ENCODE assay signal across 8 cellular contexts in the genomic region with DNA sequence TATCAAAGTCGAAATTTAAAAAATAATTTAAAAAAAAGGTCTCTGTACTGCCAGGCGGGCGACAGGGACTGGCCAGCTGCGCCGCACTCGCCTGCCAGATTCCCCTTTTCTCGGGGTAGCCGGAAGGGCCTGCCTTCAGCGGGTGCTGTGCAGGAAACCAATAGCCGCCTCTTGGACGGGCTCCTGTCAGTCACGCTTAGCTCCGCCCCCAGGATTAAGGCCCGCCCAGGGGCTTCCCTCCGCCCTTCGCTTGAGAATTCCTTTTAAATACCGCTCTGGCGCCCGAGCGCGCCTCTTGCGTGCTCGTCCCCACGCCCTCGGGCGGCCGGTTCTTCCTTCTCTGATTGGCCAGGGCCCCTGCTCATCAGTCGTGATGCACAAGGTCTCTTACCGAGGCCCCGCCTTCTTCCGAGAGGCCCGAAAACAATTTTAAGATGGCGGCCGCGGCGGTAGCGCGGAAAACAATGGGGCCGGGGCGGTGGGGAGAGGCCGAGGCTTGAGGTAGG. TPM values are rescaled to one million over a fixed set of nuclear protein-coding genes. Genes with fewer than 3 reads are reported as not detected.
A peak's percentile ranks its signal among the peaks of the same experiment; 100 is the strongest.
DNase-seq lines count a peak whose midpoint lies in the region; ATAC-seq and TF ChIP-seq lines count a peak whose summit lies in the region.

A gene with protein sequence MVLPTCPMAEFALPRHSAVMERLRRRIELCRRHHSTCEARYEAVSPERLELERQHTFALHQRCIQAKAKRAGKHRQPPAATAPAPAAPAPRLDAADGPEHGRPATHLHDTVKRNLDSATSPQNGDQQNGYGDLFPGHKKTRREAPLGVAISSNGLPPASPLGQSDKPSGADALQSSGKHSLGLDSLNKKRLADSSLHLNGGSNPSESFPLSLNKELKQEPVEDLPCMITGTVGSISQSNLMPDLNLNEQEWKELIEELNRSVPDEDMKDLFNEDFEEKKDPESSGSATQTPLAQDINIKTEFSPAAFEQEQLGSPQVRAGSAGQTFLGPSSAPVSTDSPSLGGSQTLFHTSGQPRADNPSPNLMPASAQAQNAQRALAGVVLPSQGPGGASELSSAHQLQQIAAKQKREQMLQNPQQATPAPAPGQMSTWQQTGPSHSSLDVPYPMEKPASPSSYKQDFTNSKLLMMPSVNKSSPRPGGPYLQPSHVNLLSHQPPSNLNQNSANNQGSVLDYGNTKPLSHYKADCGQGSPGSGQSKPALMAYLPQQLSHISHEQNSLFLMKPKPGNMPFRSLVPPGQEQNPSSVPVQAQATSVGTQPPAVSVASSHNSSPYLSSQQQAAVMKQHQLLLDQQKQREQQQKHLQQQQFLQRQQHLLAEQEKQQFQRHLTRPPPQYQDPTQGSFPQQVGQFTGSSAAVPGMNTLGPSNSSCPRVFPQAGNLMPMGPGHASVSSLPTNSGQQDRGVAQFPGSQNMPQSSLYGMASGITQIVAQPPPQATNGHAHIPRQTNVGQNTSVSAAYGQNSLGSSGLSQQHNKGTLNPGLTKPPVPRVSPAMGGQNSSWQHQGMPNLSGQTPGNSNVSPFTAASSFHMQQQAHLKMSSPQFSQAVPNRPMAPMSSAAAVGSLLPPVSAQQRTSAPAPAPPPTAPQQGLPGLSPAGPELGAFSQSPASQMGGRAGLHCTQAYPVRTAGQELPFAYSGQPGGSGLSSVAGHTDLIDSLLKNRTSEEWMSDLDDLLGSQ (plus strand): TSS at position 411 of the 506 bp plus-strand sequence. CDS start 291 bp downstream, outside the sequence.

- no peaks in the 10 kb centered on the region for H3K9me3 ChIP-seq in heart left ventricle
- no peaks in the 10 kb centered on the region for H3K9me3 ChIP-seq in upper lobe of left lung

- in situ Hi-C loops in GM13976 (cut with MboI; ENCODE audit: low sequenced_read_pairs, unreplicated experiment): no loop called here

- H3K27ac ChIP-seq in heart left ventricle (peak within 1 kb of the TSS; percentile 77 to 97 (median 94)), upper lobe of left lung (peak within 1 kb of the TSS; percentile 88 to 98 (median 96))

- TF ChIP-seq CTCF in GM13976 (IDR thresholded peaks at IDR 0.05; ENCODE audit: borderline replicate concordance, control extremely low read depth, extremely low read depth, insufficient read depth, missing control alignments): no peak
- TF ChIP-seq CTCF in heart left ventricle (IDR thresholded peaks at IDR 0.05): no peak
- TF ChIP-seq CTCF in upper lobe of left lung (IDR thresholded peaks at IDR 0.05): no peak

- intact Hi-C loops in T-helper 1 cell treated with Interleukin-12 subunit alpha and Interleukin-12 subunit beta and Interleukin-4 antibody, amounts not matched to agents 30 ng/mL and 1 ng/mL, for 36 hours (cut with micrococcal nuclease): loop anchor here (1.0 to 2.0 kb wide), 15 partner anchors 30 to 1106 kb away; a partner anchor contains a TSS
- intact Hi-C loops in heart left ventricle (cut with DNase I) (loop anchor here in 3 of 10 donors (1.0 to 5.0 kb wide), 5 partner anchors 34 to 110 kb away; a partner anchor contains a TSS), posterior cingulate gyrus (cut with DNase I) (loop anchor here (1.0 kb wide), 1 partner anchor 34 kb away; a partner anchor contains a TSS)

- TF ChIP-seq POLR2A in heart left ventricle (IDR thresholded peaks at IDR 0.05): peak in 1 of 2 donors; percentile 77
- TF ChIP-seq POLR2A in upper lobe of left lung (IDR thresholded peaks at IDR 0.05): peak in 3 of 4 donors; percentile 62 to 84 (median 72)

- H3K36me3 ChIP-seq in heart left ventricle (peaks cover 0 to 49% (median 37%) of the 10 kb centered on the region in 9 donors), upper lobe of left lung (peaks cover 6 to 35% (median 24%) of the 10 kb centered on the region in 4 donors)

- no peaks in the 10 kb centered on the region for H3K27me3 ChIP-seq in heart left ventricle
- H3K27me3 ChIP-seq in upper lobe of left lung: no peaks in the 10 kb centered on the region

- DNase-seq in GM13976 (ENCODE audit: low spot score) (peak; percentile 99), NCI-H146 treated with DMSO at 0.1 percent for 48 hours (lab: John Stamatoyannopoulos, UW; ENCODE audit: unreplicated experiment) (peak; percentile 93), amniotic epithelial cell (ENCODE audit: low read depth) (peak; percentile 100), heart left ventricle (peak; percentile 100), posterior cingulate gyrus (peak; percentile 100), upper lobe of left lung (peak; percentile 97 to 100)

- no peak for TF ChIP-seq EP300 in upper lobe of left lung (IDR thresholded peaks at IDR 0.05)

- H3K4me1 ChIP-seq in heart left ventricle (peaks cover 3 to 64% (median 38%) of the 10 kb centered on the region in 12 donors), upper lobe of left lung (peaks cover 37 to 45% (median 42%) of the 10 kb centered on the region in 4 donors)

- 0 to 1% (median 0%) methylated on average over 30 to 41 of the region's 41 CpGs for WGBS in heart left ventricle, 4 donors
- 0% methylated on average over 29 to 40 of the region's 41 CpGs for WGBS in upper lobe of left lung, 2 donors

- peak within 1 kb of the TSS; percentile 53 to 95 (median 81) for H3K4me3 ChIP-seq in heart left ventricle
- peak within 1 kb of the TSS; percentile 70 to 92 (median 89) for H3K4me3 ChIP-seq in upper lobe of left lung

- peak; percentile 92 for ATAC-seq in HG02870 (IDR thresholded peaks at IDR 0.05; ENCODE audit: unreplicated experiment)
- peak; percentile 98 to 100 (median 100) for ATAC-seq in heart left ventricle
- peak; percentile 99 to 100 for ATAC-seq in upper lobe of left lung (ENCODE audit: low FRiP score in 2 of 2)

RNA-seq across cellular contexts. Expression of the gene that starts here (rescaled TPM):
- total RNA-seq in T-helper 1 cell treated with Interleukin-12 subunit alpha and Interleukin-12 subunit beta and Interleukin-4 antibody, amounts not matched to agents 30 ng/mL and 1 ng/mL, for 36 hours: 37.0 and 43.2 TPM in 2 replicates
- total RNA-seq in heart left ventricle (10 to 100 TPM in 8 of 9 donors, 1 to 10 TPM in 1; 9.5 to 18.0 (median 11.9) TPM), upper lobe of left lung (10 to 100 TPM; 22.5 to 59.7 (median 26.7) TPM)
- 1 to 10 TPM; 6.9 to 9.0 TPM for polyA plus RNA-seq in heart left ventricle

Comparison
In these comparisons a context has a peak if more than half of its experiments do, and no peak if none do; other contexts are left out.
1. Peak in every context shown above with its lines: DNase-seq, ATAC-seq, H3K4me3 ChIP-seq and H3K27ac ChIP-seq.